In the genomic region with DNA sequence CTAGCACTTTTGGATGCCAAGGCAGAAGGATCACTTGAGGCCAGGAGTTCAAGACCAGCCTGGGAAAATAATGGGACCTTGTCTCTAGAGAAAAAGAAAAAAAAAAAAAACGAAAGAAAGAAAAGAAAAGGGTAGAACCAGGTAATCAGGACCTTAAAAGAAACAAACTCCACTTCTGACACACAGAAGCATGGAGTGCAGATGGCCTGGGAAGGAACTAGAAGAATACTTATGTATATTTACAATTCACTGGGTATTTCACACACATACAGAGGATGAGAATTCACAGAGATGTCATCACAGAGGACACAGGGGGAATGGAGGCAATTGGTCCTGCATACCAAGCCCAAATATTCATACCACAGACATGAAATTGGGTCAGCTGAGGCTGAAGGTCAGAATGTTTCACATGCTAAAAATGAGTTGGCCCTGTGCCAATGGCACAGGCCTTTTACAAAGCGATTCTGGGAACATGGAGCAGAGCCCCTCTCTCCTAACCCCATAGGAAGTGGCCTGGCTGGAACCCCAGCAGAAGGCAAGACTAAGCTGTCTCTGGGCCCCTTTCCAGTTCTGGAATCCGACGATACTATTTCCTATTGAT, we compare ENCODE assay signal across 12 cellular contexts. TPM values are rescaled to one million over a fixed set of nuclear protein-coding genes. Genes with fewer than 3 reads are reported as not detected.
DNase-seq lines count a peak whose midpoint lies in the region; ATAC-seq and TF ChIP-seq lines count a peak whose summit lies in the region.
"Had no signal": no experiment of that assay in that cellular context is flagged by ENCODE, and none has a peak within 500 bp of the region (broad histone marks: within the 10 kb centered on the region; RNA-seq: fewer than 3 reads in every experiment).

No MANE protein-coding gene starts in this region.

- no peak overlapping the region for H3K27ac ChIP-seq in SJCRH30

- H3K4me1 Mint-ChIP-seq in natural killer cell, result peaks cover 45 to 64% of the 10 kb centered on the region in 2 donors

- H3K4me1 ChIP-seq in endocrine pancreas (ENCODE audit: control insufficient read depth, insufficient read depth, low read length) (no peaks in the 10 kb centered on the region), mucosa of descending colon (ENCODE audit: low read depth) (peaks cover 8% of the 10 kb centered on the region), SJCRH30 (no peaks in the 10 kb centered on the region)

- H3K27me3 ChIP-seq in endocrine pancreas (ENCODE audit: control insufficient read depth, insufficient read depth, low read length) (no peaks in the 10 kb centered on the region), SJCRH30 (no peaks in the 10 kb centered on the region)
- H3K27me3 ChIP-seq: tibial nerve had no signal

- H3K36me3 ChIP-seq in endocrine pancreas (ENCODE audit: control insufficient read depth, insufficient read depth, low read length) (no peaks in the 10 kb centered on the region), mucosa of descending colon (ENCODE audit: low read depth) (no peaks in the 10 kb centered on the region), SJCRH30 (peaks cover 29% of the 10 kb centered on the region)

- no peak for TF ChIP-seq CTCF in natural killer cell (IDR thresholded peaks at IDR 0.05)
- no peak for TF ChIP-seq CTCF in mucosa of descending colon (IDR thresholded peaks at IDR 0.05)

- peak overlapping the region; percentile 7 to 63 for H3K27ac Mint-ChIP-seq in natural killer cell

- no peaks in the 10 kb centered on the region for H3K27me3 Mint-ChIP-seq in natural killer cell (ENCODE audit: low read depth in 2 of 2)

- H3K9me3 Mint-ChIP-seq in natural killer cell, result no peaks in the 10 kb centered on the region

- H3K4me3 ChIP-seq in endocrine pancreas (ENCODE audit: control insufficient read depth, insufficient read depth, low read length), result no peak overlapping the region
- no peak overlapping the region for H3K4me3 ChIP-seq in mucosa of descending colon
- H3K4me3 ChIP-seq in SJCRH30, result no peak overlapping the region
- H3K4me3 ChIP-seq: tibial nerve had no signal

- peak; percentile 90 for DNase-seq in AG08396 (ENCODE audit: low spot score)
- peak; percentile 93 for DNase-seq in HS-5 (ENCODE audit: low read depth)
- no peak for DNase-seq in natural killer cell
- no peak for DNase-seq in stimulated activated CD8-positive, alpha-beta memory T cell treated with anti-CD3 and anti-CD28 coated beads, Interleukin-4, amount 100 ng/mL, for 48 hours
- DNase-seq in mucosa of descending colon, result no peak
- DNase-seq in OCI-M1 (lab: John Stamatoyannopoulos, UW), result no peak
- DNase-seq in SJCRH30, result no peak
- DNase-seq: DMS79, KBM-7, NCI-H524 treated with DMSO at 0.1 percent for 48 hours had no signal

- no peaks in the 10 kb centered on the region for H3K9me3 ChIP-seq in endocrine pancreas (ENCODE audit: control insufficient read depth, low read length)
- no peaks in the 10 kb centered on the region for H3K9me3 ChIP-seq in mucosa of descending colon
- no peaks in the 10 kb centered on the region for H3K9me3 ChIP-seq in SJCRH30 (replicated peaks)
- H3K9me3 ChIP-seq: tibial nerve had no signal

- H3K4me3 Mint-ChIP-seq in natural killer cell, result no peak overlapping the region

- intact Hi-C loops in natural killer cell (cut with micrococcal nuclease) (no loop called here), mucosa of descending colon (cut with DNase I, micrococcal nuclease) (no loop called here)

- H3K36me3 Mint-ChIP-seq in natural killer cell, result peaks cover 29% of the 10 kb centered on the region

- ATAC-seq in natural killer cell (no peak), mucosa of descending colon (no peak)

- H3K9ac ChIP-seq in endocrine pancreas (ENCODE audit: control insufficient read depth, insufficient read depth, low read length), result peak overlapping the region; percentile 3

RNA-seq across cellular contexts. Expression of gene B4GALT3, which starts 4.4 kb away (rescaled TPM):
- total RNA-seq in natural killer cell (10 to 100 TPM; 58.4 to 62.2 (median 59.4) TPM), mucosa of descending colon (10 to 100 TPM; 25.1 to 35.9 (median 33.3) TPM)
- 31.4 and 36.3 TPM in 2 replicates for total RNA-seq in SJCRH30 (2014; rRNA removed; shearing (Covaris generic))

RNA-seq across cellular contexts. Expression of gene PPOX, which starts 6.7 kb away (rescaled TPM):
- total RNA-seq in natural killer cell, result 10 to 100 TPM; 45.5 to 66.3 (median 57.4) TPM
- 10 to 100 TPM; 15.0 to 21.9 (median 16.3) TPM for total RNA-seq in mucosa of descending colon
- total RNA-seq in SJCRH30 (2014; rRNA removed; shearing (Covaris generic)), result 11.1 and 13.5 TPM in 2 replicates

RNA-seq across cellular contexts. Expression of gene USP21, which starts 13.6 kb away (rescaled TPM):
- total RNA-seq in natural killer cell (10 to 100 TPM; 31.6 to 40.3 (median 35.3) TPM), mucosa of descending colon (10 to 100 TPM; 20.1 to 35.4 (median 29.5) TPM)
- 16.0 and 17.6 TPM in 2 replicates for total RNA-seq in SJCRH30 (2014; rRNA removed; shearing (Covaris generic))

RNA-seq across cellular contexts. Expression of gene UFC1, which starts 19.1 kb away (rescaled TPM):
- 100 to 1,000 TPM; 109 to 155 (median 117) TPM for total RNA-seq in natural killer cell
- 100 to 1,000 TPM in 1 of 3 donors, 10 to 100 TPM in 2; 88.6 to 114 (median 90.6) TPM for total RNA-seq in mucosa of descending colon
- 51.6 and 53.0 TPM in 2 replicates for total RNA-seq in SJCRH30 (2014; rRNA removed; shearing (Covaris generic))

RNA-seq across cellular contexts. Expression of gene ADAMTS4, which starts 26.0 kb away (rescaled TPM):
- under 1 TPM; 0.14 to 0.20 (median 0.14) TPM for total RNA-seq in natural killer cell
- total RNA-seq in mucosa of descending colon, result 1 to 10 TPM in 2 of 3 donors, under 1 TPM in 1; 0.96 to 7.2 (median 3.8) TPM
- total RNA-seq in SJCRH30 (2014; rRNA removed; shearing (Covaris generic)), result 9.6 and 11.0 TPM in 2 replicates

Comparison
In these comparisons a context has a peak if more than half of its experiments do, and no peak if none do; other contexts are left out.
1. DNase-seq: peak in AG08396 (single experiment) and HS-5 (single experiment); none in natural killer cell (single experiment), stimulated activated CD8-positive, alpha-beta memory T cell treated with anti-CD3 and anti-CD28 coated beads, Interleukin-4, amount 100 ng/mL, for 48 hours (single experiment), mucosa of descending colon (0 of 3), OCI-M1 (single experiment) and SJCRH30 (0 of 2).